Comparison of ENCODE assay signal across 25 cellular contexts in genomic region chr3:81198766-81199165, GRCh38.
DNase-seq lines count a peak whose midpoint lies in the region; ATAC-seq, FAIRE-seq and TF ChIP-seq lines count a peak whose summit lies in the region.
"Had no signal": no experiment of that assay in that cellular context is flagged by ENCODE, and none has a peak within 500 bp of the region (broad histone marks: within the 10 kb centered on the region; RNA-seq: fewer than 3 reads in every experiment).

No MANE protein-coding gene starts in this region.

- H4K20me1 ChIP-seq in OCI-LY3 (ENCODE audit: insufficient read depth, low read length): no peaks in the 10 kb centered on the region
- no peaks in the 10 kb centered on the region for H4K20me1 ChIP-seq in astrocyte (ENCODE audit: insufficient read depth, low read length)
- H4K20me1 ChIP-seq: BLaER1 had no signal

- H3K4me3 ChIP-seq in OCI-LY3 (ENCODE audit: low read length) (peak overlapping the region; percentile 70), astrocyte (ENCODE audit: insufficient read depth, low read depth, low read length) (no peak overlapping the region)
- H3K4me3 ChIP-seq: BLaER1, esophagus squamous epithelium, smooth muscle cell, upper lobe of right lung had no signal

- no peaks in the 10 kb centered on the region for H3K9me3 ChIP-seq in OCI-LY3 (ENCODE audit: insufficient read depth, low read length)
- H3K9me3 ChIP-seq in astrocyte (ENCODE audit: insufficient read depth, low read depth, low read length): no peaks in the 10 kb centered on the region
- H3K9me3 ChIP-seq: BLaER1, Caco-2, esophagus squamous epithelium, upper lobe of right lung had no signal

- H3K27ac ChIP-seq in OCI-LY3 (ENCODE audit: low read length) (no peak overlapping the region), astrocyte (ENCODE audit: low read depth, low read length) (no peak overlapping the region)
- H3K27ac ChIP-seq: BLaER1, esophagus squamous epithelium, upper lobe of right lung had no signal

- H3K4me1 Mint-ChIP-seq in astrocyte (ENCODE audit: low read depth, unreplicated experiment): peaks cover 21% of the 10 kb centered on the region
- H3K4me1 Mint-ChIP-seq: stimulated activated effector memory CD8-positive, alpha-beta T cell treated with anti-CD3 and anti-CD28 coated beads, Interleukin-12 subunit alpha, Interleukin-12 subunit beta, amount 100 ng/mL, for 72 hours had no signal

- H3K27me3 ChIP-seq in OCI-LY3 (ENCODE audit: low read depth, low read length) (no peaks in the 10 kb centered on the region), astrocyte (ENCODE audit: insufficient read depth, low read length) (no peaks in the 10 kb centered on the region)
- H3K27me3 ChIP-seq: BLaER1, esophagus squamous epithelium, upper lobe of right lung had no signal

- no peaks in the 10 kb centered on the region for H3K27me3 Mint-ChIP-seq in astrocyte (ENCODE audit: low read depth, unreplicated experiment)

- H3K79me2 ChIP-seq in OCI-LY3 (ENCODE audit: low read length) (no peaks in the 10 kb centered on the region), astrocyte (ENCODE audit: insufficient read depth, low read length) (no peaks in the 10 kb centered on the region)

- DNase-seq in AG20443 (ENCODE audit: low spot score): peak; percentile 10
- no peak for DNase-seq in astrocyte (ENCODE audit: low read depth)
- DNase-seq in left kidney (ENCODE audit: low read depth, low spot score): peak; percentile 4
- DNase-seq in Kasumi-1 (lab: John Stamatoyannopoulos, UW): no peak
- DNase-seq in HuH-7 (ENCODE audit: low spot score): no peak
- no peak for DNase-seq in activated CD4-positive, alpha-beta T cell treated with anti-CD3 and anti-CD28 coated beads, Interleukin-2, amount 50 U/mL, for 4 hours
- DNase-seq: activated CD4-positive, alpha-beta T cell treated with anti-CD3 and anti-CD28 coated beads for 1 hour; activated gamma-delta T cell; Caco-2; DMS79; esophagus squamous epithelium; GOT3; NCI-H1694; NCI-H2171; NCI-H524 treated with DMSO at 0.1 percent for 48 hours; substantia nigra; T-helper 1 cell; upper lobe of right lung had no signal

- no peak for FAIRE-seq in astrocyte (lab: Jason Lieb, UNC)
- FAIRE-seq: bronchial epithelial cell had no signal

- H2AFZ ChIP-seq in OCI-LY3 (ENCODE audit: low read depth, low read length) (peak overlapping the region; percentile 37; the same call in 1 of the 2 replicates), astrocyte (ENCODE audit: low read depth, low read length) (no peak overlapping the region)

- H3K4me2 ChIP-seq in OCI-LY3 (ENCODE audit: low read length) (peak overlapping the region; percentile 84), astrocyte (ENCODE audit: low read length) (peak overlapping the region; percentile 72)
- H3K4me2 ChIP-seq: BLaER1, smooth muscle cell had no signal

- no peak overlapping the region for H3K4me3 Mint-ChIP-seq in astrocyte (ENCODE audit: unreplicated experiment)
- H3K4me3 Mint-ChIP-seq: stimulated activated effector memory CD8-positive, alpha-beta T cell treated with anti-CD3 and anti-CD28 coated beads, Interleukin-12 subunit alpha, Interleukin-12 subunit beta, amount 100 ng/mL, for 72 hours had no signal

- no peaks in the 10 kb centered on the region for H3K36me3 Mint-ChIP-seq in astrocyte (ENCODE audit: low read depth, unreplicated experiment)
- H3K36me3 Mint-ChIP-seq: stimulated activated effector memory CD8-positive, alpha-beta T cell treated with anti-CD3 and anti-CD28 coated beads, Interleukin-12 subunit alpha, Interleukin-12 subunit beta, amount 100 ng/mL, for 72 hours had no signal

- TF ChIP-seq CTCF in OCI-LY3 (IDR thresholded peaks at IDR 0.05; ENCODE audit: low read depth, low read length): peak; percentile 47
- TF ChIP-seq CTCF in astrocyte (IDR thresholded peaks at IDR 0.05; ENCODE audit: insufficient read depth, low read depth, low read length): no peak

- H3K9ac ChIP-seq in OCI-LY3 (ENCODE audit: low read length) (no peak overlapping the region), astrocyte (ENCODE audit: low read length) (no peak overlapping the region)
- H3K9ac ChIP-seq: BLaER1 had no signal

- H3K4me1 ChIP-seq in OCI-LY3 (ENCODE audit: low read length): peaks cover 18% of the 10 kb centered on the region
- H3K4me1 ChIP-seq in astrocyte (ENCODE audit: insufficient read depth, low read length): peaks cover 5% of the 10 kb centered on the region
- H3K4me1 ChIP-seq: BLaER1, Caco-2, esophagus squamous epithelium, upper lobe of right lung had no signal

- no peak overlapping the region for H3K27ac Mint-ChIP-seq in astrocyte (ENCODE audit: unreplicated experiment)
- H3K27ac Mint-ChIP-seq: stimulated activated effector memory CD8-positive, alpha-beta T cell treated with anti-CD3 and anti-CD28 coated beads, Interleukin-12 subunit alpha, Interleukin-12 subunit beta, amount 100 ng/mL, for 72 hours had no signal

- no peak for ATAC-seq in GM21529 (IDR thresholded peaks at IDR 0.05; ENCODE audit: unreplicated experiment)
- ATAC-seq: Right ventricle myocardium inferior; stimulated activated effector memory CD8-positive, alpha-beta T cell treated with anti-CD3 and anti-CD28 coated beads, Interleukin-12 subunit alpha, Interleukin-12 subunit beta, amount 100 ng/mL, for 72 hours; upper lobe of right lung had no signal

- H3K9me3 Mint-ChIP-seq in astrocyte (ENCODE audit: unreplicated experiment): no peaks in the 10 kb centered on the region

- no peaks in the 10 kb centered on the region for H3K36me3 ChIP-seq in OCI-LY3 (replicated peaks; ENCODE audit: low read depth, low read length)
- no peaks in the 10 kb centered on the region for H3K36me3 ChIP-seq in astrocyte (ENCODE audit: insufficient read depth, low read length)
- H3K36me3 ChIP-seq: BLaER1, esophagus squamous epithelium, upper lobe of right lung had no signal

Comparison
In these comparisons a context has a peak if more than half of its experiments do, and no peak if none do; other contexts are left out.
1. DNase-seq: peak in AG20443 (single experiment) and left kidney (single experiment); none in astrocyte (single experiment), Kasumi-1 (0 of 2), HuH-7 (single experiment) and activated CD4-positive, alpha-beta T cell treated with anti-CD3 and anti-CD28 coated beads, Interleukin-2, amount 50 U/mL, for 4 hours (0 of 2).